13 cellular contexts compared by ENCODE assay signal in genomic region chr15:51030649-51031316, GRCh38.
DNase-seq lines count a peak whose midpoint lies in the region; TF ChIP-seq lines count a peak whose summit lies in the region.
"Had no signal": no experiment of that assay in that cellular context is flagged by ENCODE, and none has a peak within 500 bp of the region (broad histone marks: within the 10 kb centered on the region; RNA-seq: fewer than 3 reads in every experiment).

No MANE protein-coding gene starts in this region.

- no peaks in the 10 kb centered on the region for H3K27me3 ChIP-seq in PC-9 (ENCODE audit: insufficient read depth, low read depth)
- H3K27me3 ChIP-seq in osteoblast (ENCODE audit: insufficient read depth, low read length): no peaks in the 10 kb centered on the region

- POLR2A ChIA-PET in PC-9 (lab: Charles Lee; ENCODE audit: unreplicated experiment): interaction anchor here (0.5 kb wide), 1 partner anchor 401 kb away, joined by 3 read pairs; no protein-coding TSS in a partner anchor

- DNase-seq in AG20443 (ENCODE audit: low spot score) (peak; percentile 73), PC-9 (peak; percentile 18 to 40), epithelial cell of proximal tubule (ENCODE audit: low read depth) (peak; percentile 12), osteoblast (ENCODE audit: insufficient read length, low spot score, missing footprints) (peak; percentile 71), NCI-H1694 (lab: John Stamatoyannopoulos, UW) (no peak), activated gamma-delta T cell treated with Interleukin-2 at 50 U/mL for 16 hours (no peak)
- DNase-seq in activated effector memory CD4-positive, alpha-beta T cell treated with anti-CD3 and anti-CD28 coated beads, Interleukin-2, amount 50 U/mL, for 16 hours: no peak
- no peak for DNase-seq in activated CD4-positive, CD25-positive, alpha-beta regulatory T cell treated with anti-CD3 and anti-CD28 coated beads, Interleukin-2, amount 50 U/mL, for 72 hours
- DNase-seq: activated CD4-positive, alpha-beta T cell treated with anti-CD3 and anti-CD28 coated beads, Interleukin-2, amount 10 ng/mL, durations not matched to agents 24 days and 14 days; CD8-positive, alpha-beta T cell; left cardiac atrium; NCI-H2227 treated with DMSO at 0.1 percent for 48 hours had no signal

- TF ChIP-seq CTCF in PC-9 (conservative IDR thresholded peaks at IDR 0.05) (no peak), epithelial cell of proximal tubule (conservative IDR thresholded peaks at IDR 0.05; ENCODE audit: low read depth, low read length) (no peak), osteoblast (IDR thresholded peaks at IDR 0.05; ENCODE audit: extremely low read depth, low read depth, low read length) (no peak)

- no peaks in the 10 kb centered on the region for H3K9me2 ChIP-seq in PC-9 (ENCODE audit: insufficient read depth)

- no peak overlapping the region for H3K4me3 ChIP-seq in PC-9
- H3K4me3 ChIP-seq in epithelial cell of proximal tubule (ENCODE audit: low read depth, low read length): no peak overlapping the region
- no peak overlapping the region for H3K4me3 ChIP-seq in osteoblast (ENCODE audit: insufficient read depth, low read length)
- H3K4me3 ChIP-seq: SK-N-MC had no signal

- H3F3A ChIP-seq in PC-9 (ENCODE audit: insufficient read depth, low read depth): no peaks in the 10 kb centered on the region

- intact Hi-C loops in PC-9 (cut with micrococcal nuclease; ENCODE audit: unreplicated experiment): no loop called here

- H3K9me3 ChIP-seq in PC-9 (ENCODE audit: insufficient read depth, low read depth): no peaks in the 10 kb centered on the region
- H3K9me3 ChIP-seq in osteoblast (ENCODE audit: low read depth, low read length): no peaks in the 10 kb centered on the region

- H3K79me2 ChIP-seq in PC-9 (ENCODE audit: low read depth) (no peaks in the 10 kb centered on the region), osteoblast (ENCODE audit: insufficient read depth, low read length) (no peaks in the 10 kb centered on the region)

- no TSS peak for BruUV-seq in PC-9 (replicated peaks; lab: Mats Ljungman, UMichigan)

- H3K4me2 ChIP-seq in PC-9 (no peak overlapping the region), osteoblast (ENCODE audit: insufficient read depth, low read length) (peak overlapping the region; percentile 49)

- no peaks in the 10 kb centered on the region for H4K20me1 ChIP-seq in PC-9 (ENCODE audit: insufficient read depth)
- H4K20me1 ChIP-seq in osteoblast (ENCODE audit: insufficient read depth, low read length): no peaks in the 10 kb centered on the region

- H3K36me3 ChIP-seq in PC-9 (ENCODE audit: low read depth) (no peaks in the 10 kb centered on the region), osteoblast (ENCODE audit: insufficient read depth, low read length) (no peaks in the 10 kb centered on the region)

- H3K27ac ChIP-seq in PC-9: no peak overlapping the region
- H3K27ac ChIP-seq in osteoblast (ENCODE audit: low read depth, low read length): peak overlapping the region; percentile 82
- H3K27ac ChIP-seq: SK-N-MC had no signal

- CTCF ChIA-PET in PC-9 (lab: Charles Lee): interaction anchor here (0.6 kb wide), 1 partner anchor 52 kb away, joined by 5 read pairs; no protein-coding TSS in a partner anchor

- H3K4me1 ChIP-seq in PC-9 (replicated peaks; ENCODE audit: insufficient read depth) (no peaks in the 10 kb centered on the region), osteoblast (ENCODE audit: insufficient read depth, low read length) (peaks cover 12% of the 10 kb centered on the region)

- H2AFZ ChIP-seq in PC-9 (no peak overlapping the region), osteoblast (ENCODE audit: low read length) (peak overlapping the region; percentile 81)

Comparison
In these comparisons a context has a peak if more than half of its experiments do, and no peak if none do; other contexts are left out.
1. DNase-seq: peak in AG20443 (single experiment), PC-9 (2 of 2), epithelial cell of proximal tubule (single experiment) and osteoblast (single experiment); none in activated effector memory CD4-positive, alpha-beta T cell treated with anti-CD3 and anti-CD28 coated beads, Interleukin-2, amount 50 U/mL, for 16 hours (single experiment), NCI-H1694 (single experiment), activated gamma-delta T cell treated with Interleukin-2 at 50 U/mL for 16 hours (single experiment) and activated CD4-positive, CD25-positive, alpha-beta regulatory T cell treated with anti-CD3 and anti-CD28 coated beads, Interleukin-2, amount 50 U/mL, for 72 hours (single experiment).